26 cellular contexts compared by ENCODE assay signal in the genomic region with DNA sequence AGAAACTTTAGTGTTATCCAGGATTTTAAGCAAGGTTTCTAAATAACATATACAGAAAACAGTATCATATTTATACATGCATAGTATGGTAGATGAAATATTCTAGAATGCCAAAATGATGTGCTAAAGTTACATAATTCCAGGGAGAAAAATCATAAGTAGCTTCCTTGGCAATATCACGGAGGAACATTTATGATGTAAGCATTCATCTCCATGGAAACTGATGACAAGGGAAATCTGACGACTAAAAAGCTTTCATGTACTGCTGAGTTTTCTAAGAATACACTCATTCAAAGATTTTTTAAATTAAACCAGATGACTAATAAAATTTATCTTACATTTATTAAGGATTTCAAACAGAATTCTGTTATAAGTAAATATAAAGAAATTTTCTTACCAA.
"Had no signal": no experiment of that assay in that cellular context is flagged by ENCODE, and none has a peak within 500 bp of the region (broad histone marks: within the 10 kb centered on the region; RNA-seq: fewer than 3 reads in every experiment).

No MANE protein-coding gene starts in this region.

- H3K9me3 ChIP-seq: heart right ventricle, sigmoid colon, stomach, suprapubic skin, tibial nerve had no signal

- H3K4me2 ChIP-seq: smooth muscle cell had no signal

- H3K27me3 ChIP-seq: heart right ventricle, sigmoid colon, stomach, suprapubic skin, tibial nerve had no signal

- H3K4me3 ChIP-seq: heart right ventricle, lung, sigmoid colon, smooth muscle cell, stomach, suprapubic skin, tibial nerve had no signal

- H3K27ac ChIP-seq: heart right ventricle, sigmoid colon, stomach, suprapubic skin, tibial nerve had no signal

- DNase-seq: activated CD4-positive, alpha-beta memory T cell treated with anti-CD3 and anti-CD28 coated beads for 36 hours; activated CD4-positive, alpha-beta T cell treated with anti-CD3 and anti-CD28 coated beads for 48 hours; activated CD4-positive, CD25-positive, alpha-beta regulatory T cell; activated naive CD4-positive, alpha-beta T cell treated with Interleukin-2 at 50 U/mL for 16 hours; activated naive CD8-positive, alpha-beta T cell treated with anti-CD3 and anti-CD28 coated beads for 36 hours; activated T-cell treated with anti-CD3 and anti-CD28 coated beads, Interleukin-2, amount 50 U/mL, for 48 hours; amniotic stem cell; cerebellar nuclear complex; cortex of kidney; effector CD4-positive, alpha-beta T cell; erythroblast; heart right ventricle; kidney; naive thymus-derived CD8-positive, alpha-beta T cell; retina; sigmoid colon; stimulated activated CD4-positive, alpha-beta T cell treated with anti-CD3 and anti-CD28 coated beads, Interleukin-15, amount 100 ng/mL, for 24 hours; stomach; T-helper 17 cell had no signal

- ATAC-seq: heart right ventricle; left lobe of liver; naive thymus-derived CD8-positive, alpha-beta T cell; stimulated activated memory B cell treated with anti-CD40 and anti-IgM and Interleukin-4, amounts not matched to agents 10 μg/mL and 1 μg/mL and 100 μg/mL, for 72 hours; T-helper 17 cell had no signal

- FAIRE-seq: bronchial epithelial cell, kidney had no signal
